Comparison of ENCODE assay signal across 13 cellular contexts in the genomic region with DNA sequence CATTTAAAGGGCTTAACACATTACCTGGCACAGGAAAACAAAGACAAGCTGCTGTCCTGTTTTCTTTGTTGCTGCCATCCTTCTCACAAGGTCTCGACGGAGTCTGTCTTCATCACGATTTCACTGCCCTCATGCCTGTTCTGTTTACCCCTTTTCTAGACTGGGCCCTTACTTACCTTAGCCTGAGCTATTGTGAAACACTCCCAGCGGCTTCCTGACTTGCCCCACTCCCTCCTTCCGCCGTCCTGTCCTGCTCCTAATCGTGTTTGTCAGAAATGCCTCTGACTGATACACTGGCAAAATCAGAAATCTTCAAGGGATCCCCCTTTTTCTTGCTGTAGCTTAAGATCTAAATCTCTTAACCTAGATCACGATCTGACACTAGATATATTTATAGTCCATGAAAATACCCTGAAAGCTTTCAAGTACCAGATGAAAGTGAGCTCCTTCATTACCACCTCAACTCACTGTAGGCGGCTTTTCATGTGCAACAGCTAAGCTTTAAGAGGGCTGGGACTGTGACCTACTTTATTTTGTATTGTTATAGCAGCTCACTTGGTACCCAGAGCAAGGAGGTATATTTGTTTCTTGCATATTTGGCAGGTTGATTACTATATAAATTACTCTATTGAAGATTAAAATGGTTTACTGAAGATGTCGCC. TPM values are rescaled to one million over a fixed set of nuclear protein-coding genes. Genes with fewer than 3 reads are reported as not detected.
DNase-seq lines count a peak whose midpoint lies in the region; ATAC-seq lines count a peak whose summit lies in the region.
"Had no signal": no experiment of that assay in that cellular context is flagged by ENCODE, and none has a peak within 500 bp of the region (broad histone marks: within the 10 kb centered on the region; RNA-seq: fewer than 3 reads in every experiment).

No MANE protein-coding gene starts in this region.

- H3K27me3 Mint-ChIP-seq in activated T-cell treated with anti-CD3 and anti-CD28 coated beads, Interleukin-2, amount 50 U/mL, for 72 hours (ENCODE audit: low read depth), result no peaks in the 10 kb centered on the region
- H3K27me3 Mint-ChIP-seq in T-cell, result no peaks in the 10 kb centered on the region
- H3K27me3 Mint-ChIP-seq in effector memory CD8-positive, alpha-beta T cell, result no peaks in the 10 kb centered on the region
- no peaks in the 10 kb centered on the region for H3K27me3 Mint-ChIP-seq in stimulated activated naive CD8-positive, alpha-beta T cell treated with anti-CD3 and anti-CD28 coated beads, Interleukin-15, amount 100 ng/mL, for 72 hours

- peak overlapping the region; percentile 68 to 70 for H3K4me3 Mint-ChIP-seq in activated T-cell treated with anti-CD3 and anti-CD28 coated beads, Interleukin-2, amount 50 U/mL, for 72 hours
- H3K4me3 Mint-ChIP-seq in T-cell, result peak overlapping the region; percentile 25 to 64 (median 48)
- no peak overlapping the region for H3K4me3 Mint-ChIP-seq in effector memory CD8-positive, alpha-beta T cell
- peak overlapping the region; percentile 65 to 75 for H3K4me3 Mint-ChIP-seq in stimulated activated naive CD8-positive, alpha-beta T cell treated with anti-CD3 and anti-CD28 coated beads, Interleukin-15, amount 100 ng/mL, for 72 hours

- ATAC-seq in activated T-cell treated with anti-CD3 and anti-CD28 coated beads, Interleukin-2, amount 50 U/mL, for 72 hours (replicated peaks in 1 of 2), result peak; percentile 32 to 38
- ATAC-seq in T-cell (replicated peaks in 1 of 4) (peak; percentile 48 to 99 (median 78)), HG03175 (IDR thresholded peaks at IDR 0.05; ENCODE audit: unreplicated experiment) (no peak)
- ATAC-seq in effector memory CD8-positive, alpha-beta T cell (replicated peaks), result peak; percentile 22
- ATAC-seq in stimulated activated naive CD8-positive, alpha-beta T cell treated with anti-CD3 and anti-CD28 coated beads, Interleukin-15, amount 100 ng/mL, for 72 hours, result peak; percentile 69

- DNase-seq in activated T-cell treated with anti-CD3 and anti-CD28 coated beads, Interleukin-2, amount 50 U/mL, for 72 hours, result no peak
- DNase-seq in activated T-cell treated with anti-CD3 and anti-CD28 coated beads, Interleukin-2, amount 50 U/mL, for 48 hours, result no peak
- DNase-seq in T-cell, result peak in 12 of 34 experiments; percentile 2 to 41 (median 9)
- no peak for DNase-seq in effector memory CD8-positive, alpha-beta T cell
- DNase-seq in stimulated activated naive CD8-positive, alpha-beta T cell treated with anti-CD3 and anti-CD28 coated beads, Interleukin-15, amount 100 ng/mL, for 72 hours, result peak in 1 of 2 donors; percentile 17
- DNase-seq in activated effector memory CD4-positive, alpha-beta T cell treated with anti-CD3 and anti-CD28 coated beads, Interleukin-2, amount 50 U/mL, for 16 hours, result no peak
- DNase-seq in KG1 (lab: John Stamatoyannopoulos, UW), result no peak
- DNase-seq: ACHN; left ventricle myocardium inferior; MM.1S; stimulated activated CD8-positive, alpha-beta memory T cell treated with anti-CD3 and anti-CD28 coated beads, Interleukin-4, amount 100 ng/mL, for 48 hours; uterus had no signal

- peaks cover 16% of the 10 kb centered on the region for H3K4me1 Mint-ChIP-seq in activated T-cell treated with anti-CD3 and anti-CD28 coated beads, Interleukin-2, amount 50 U/mL, for 72 hours (ENCODE audit: low read depth)
- peaks cover 10 to 21% (median 13%) of the 10 kb centered on the region in 3 donors for H3K4me1 Mint-ChIP-seq in T-cell
- no peaks in the 10 kb centered on the region for H3K4me1 Mint-ChIP-seq in effector memory CD8-positive, alpha-beta T cell (ENCODE audit: low read depth in 2 of 2)
- peaks cover 18% of the 10 kb centered on the region for H3K4me1 Mint-ChIP-seq in stimulated activated naive CD8-positive, alpha-beta T cell treated with anti-CD3 and anti-CD28 coated beads, Interleukin-15, amount 100 ng/mL, for 72 hours

- H3K9me3 Mint-ChIP-seq in activated T-cell treated with anti-CD3 and anti-CD28 coated beads, Interleukin-2, amount 50 U/mL, for 72 hours, result peaks cover 0 to 5% of the 10 kb centered on the region in 2 donors
- peaks cover 4 to 16% (median 5%) of the 10 kb centered on the region in 3 donors for H3K9me3 Mint-ChIP-seq in T-cell
- peaks cover 0 to 2% of the 10 kb centered on the region in 2 donors for H3K9me3 Mint-ChIP-seq in effector memory CD8-positive, alpha-beta T cell
- H3K9me3 Mint-ChIP-seq in stimulated activated naive CD8-positive, alpha-beta T cell treated with anti-CD3 and anti-CD28 coated beads, Interleukin-15, amount 100 ng/mL, for 72 hours, result peaks cover 8 to 22% of the 10 kb centered on the region in 2 donors

- H3K27ac Mint-ChIP-seq in activated T-cell treated with anti-CD3 and anti-CD28 coated beads, Interleukin-2, amount 50 U/mL, for 72 hours, result peak overlapping the region; percentile 40
- peak overlapping the region; percentile 88 to 89 for H3K27ac Mint-ChIP-seq in T-cell
- H3K27ac Mint-ChIP-seq in effector memory CD8-positive, alpha-beta T cell, result peak overlapping the region in 1 of 2 donors; percentile 38
- peak overlapping the region; percentile 84 to 94 for H3K27ac Mint-ChIP-seq in stimulated activated naive CD8-positive, alpha-beta T cell treated with anti-CD3 and anti-CD28 coated beads, Interleukin-15, amount 100 ng/mL, for 72 hours

- CTCF ChIA-PET in T-cell (lab: Charles Lee), result interaction anchor here in 1 of 2 donors (0.9 kb wide), 1 partner anchor 18 kb away, joined by 3 read pairs; no protein-coding TSS in a partner anchor

- H3K36me3 Mint-ChIP-seq in activated T-cell treated with anti-CD3 and anti-CD28 coated beads, Interleukin-2, amount 50 U/mL, for 72 hours (ENCODE audit: insufficient read depth in 2 of 2), result peaks cover 8 to 17% of the 10 kb centered on the region in 2 donors
- H3K36me3 Mint-ChIP-seq in T-cell, result peaks cover 42% of the 10 kb centered on the region
- peaks cover 6% of the 10 kb centered on the region for H3K36me3 Mint-ChIP-seq in effector memory CD8-positive, alpha-beta T cell (ENCODE audit: insufficient read depth)

- POLR2A ChIA-PET in T-cell (lab: Charles Lee), result interaction anchor here (0.5 to 0.6 kb wide), 4 partner anchors 14 to 654 kb away, joined by 3 to 5 read pairs (median 4); no protein-coding TSS in a partner anchor

RNA-seq across cellular contexts. Expression of gene TECPR2, which starts 32.1 kb away (rescaled TPM):
- total RNA-seq in activated T-cell treated with anti-CD3 and anti-CD28 coated beads, Interleukin-2, amount 50 U/mL, for 72 hours, result 1 to 10 TPM; 8.7 to 9.7 TPM
- total RNA-seq in T-cell, result 10 to 100 TPM in 3 of 5 donors, 1 to 10 TPM in 2; 8.6 to 16.5 (median 10.8) TPM

RNA-seq across cellular contexts. Expression of gene CINP, which starts 32.2 kb away (rescaled TPM):
- total RNA-seq in activated T-cell treated with anti-CD3 and anti-CD28 coated beads, Interleukin-2, amount 50 U/mL, for 72 hours, result 10 to 100 TPM; 40.6 to 43.0 TPM
- total RNA-seq in T-cell, result 10 to 100 TPM; 12.9 to 29.9 (median 25.8) TPM

Comparison
In these comparisons a context has a peak if more than half of its experiments do, and no peak if none do; other contexts are left out.
1. H3K4me3 Mint-ChIP-seq: peak in activated T-cell treated with anti-CD3 and anti-CD28 coated beads, Interleukin-2, amount 50 U/mL, for 72 hours (2 of 2), T-cell (3 of 3) and stimulated activated naive CD8-positive, alpha-beta T cell treated with anti-CD3 and anti-CD28 coated beads, Interleukin-15, amount 100 ng/mL, for 72 hours (2 of 2); none in effector memory CD8-positive, alpha-beta T cell (0 of 2).